Comparison of ENCODE assay signal across 14 cellular contexts in genomic region chr2:9136997-9137819, GRCh38.
DNase-seq lines count a peak whose midpoint lies in the region; ATAC-seq and TF ChIP-seq lines count a peak whose summit lies in the region.
"Had no signal": no experiment of that assay in that cellular context is flagged by ENCODE, and none has a peak within 500 bp of the region (broad histone marks: within the 10 kb centered on the region; RNA-seq: fewer than 3 reads in every experiment).

No MANE protein-coding gene starts in this region.

- DNase-seq in CD14-positive monocyte (ENCODE audit: low spot score) (no peak), NCI-H146 treated with DMSO at 0.1 percent for 48 hours (lab: John Stamatoyannopoulos, UW; ENCODE audit: unreplicated experiment) (peak; percentile 24), nephron progenitor cell (no peak), mammary epithelial cell (no peak), hippocampal formation (lab: John Stamatoyannopoulos, UW) (no peak), posterior vena cava (ENCODE audit: low spot score) (no peak)
- DNase-seq: NCI-H1048; NCI-H2227 treated with DMSO at 0.1 percent for 48 hours; stimulated activated naive CD4-positive, alpha-beta T cell had no signal

- H3K4me1 Mint-ChIP-seq in CD14-positive monocyte (peaks cover 12% of the 10 kb centered on the region), nephron progenitor cell (peaks cover 34% of the 10 kb centered on the region)
- H3K4me1 Mint-ChIP-seq in dendritic cell treated with granulocyte-macrophage colony-stimulating factor and Interleukin-4, amounts not matched to agents 40 ng/mL and 50 ng/mL, for 4 days (ENCODE audit: low read depth), result peaks cover 44% of the 10 kb centered on the region

- WGBS in mammary epithelial cell (ENCODE audit: low coverage, missing lambda C conversion rate), result 75% methylated on average over 14 of the region's 18 CpGs

- H3K79me2 ChIP-seq in mammary epithelial cell (ENCODE audit: insufficient read depth, low read length), result no peaks in the 10 kb centered on the region

- no TSS peak for BruUV-seq in mammary epithelial cell (replicated peaks; lab: Mats Ljungman, UMichigan)

- no peak for ATAC-seq in HG02763 (IDR thresholded peaks at IDR 0.05; ENCODE audit: unreplicated experiment)

- H3K27ac ChIP-seq in mammary epithelial cell (ENCODE audit: insufficient read depth, low read depth, low read length), result no peak overlapping the region
- H3K27ac ChIP-seq: vagina, VCaP had no signal

- H3K36me3 ChIP-seq in mammary epithelial cell (ENCODE audit: insufficient read depth, low read length), result no peaks in the 10 kb centered on the region
- H3K36me3 ChIP-seq: vagina had no signal

- dilution Hi-C loops in mammary epithelial cell (cut with HindIII; ENCODE audit: low sequenced_read_pairs), result no loop called here

- H3K36me3 Mint-ChIP-seq in CD14-positive monocyte (no peaks in the 10 kb centered on the region), nephron progenitor cell (ENCODE audit: low read depth) (peaks cover 6% of the 10 kb centered on the region)
- H3K36me3 Mint-ChIP-seq in dendritic cell treated with granulocyte-macrophage colony-stimulating factor and Interleukin-4, amounts not matched to agents 40 ng/mL and 50 ng/mL, for 4 days (ENCODE audit: low read depth), result peaks cover 6% of the 10 kb centered on the region

- CTCF ChIA-PET in mammary epithelial cell (lab: Charles Lee; ENCODE audit: low non-redundant PET), result no interaction called here

- no peak overlapping the region for H2AFZ ChIP-seq in mammary epithelial cell (ENCODE audit: low read depth, low read length)

- H3K4me1 ChIP-seq in mammary epithelial cell (ENCODE audit: insufficient read depth, low read length), result no peaks in the 10 kb centered on the region

- in situ Hi-C loops in mammary epithelial cell (cut with MboI; ENCODE audit: low sequenced_read_pairs in 2 of 2), result loop anchor here (10.0 kb wide), 1 partner anchor 262 kb away; no protein-coding TSS in a partner anchor

- H3K9me3 Mint-ChIP-seq in CD14-positive monocyte (peaks cover 9 to 19% (median 16%) of the 10 kb centered on the region in 7 donors), nephron progenitor cell (peaks cover 26% of the 10 kb centered on the region)
- peaks cover 13% of the 10 kb centered on the region for H3K9me3 Mint-ChIP-seq in dendritic cell treated with granulocyte-macrophage colony-stimulating factor and Interleukin-4, amounts not matched to agents 40 ng/mL and 50 ng/mL, for 4 days

- no peaks in the 10 kb centered on the region for H3K27me3 ChIP-seq in mammary epithelial cell (ENCODE audit: insufficient read depth, low read length)
- H3K27me3 ChIP-seq: vagina had no signal

- H3K27ac Mint-ChIP-seq in CD14-positive monocyte (peak overlapping the region; percentile 16 to 89 (median 82)), nephron progenitor cell (peak overlapping the region; percentile 42)
- H3K27ac Mint-ChIP-seq in dendritic cell treated with granulocyte-macrophage colony-stimulating factor and Interleukin-4, amounts not matched to agents 40 ng/mL and 50 ng/mL, for 4 days, result peak overlapping the region; percentile 78
- H3K27ac Mint-ChIP-seq: progenitor cell of endocrine pancreas had no signal

- TF ChIP-seq CTCF in CD14-positive monocyte (IDR thresholded peaks at IDR 0.05) (no peak), nephron progenitor cell (IDR thresholded peaks at IDR 0.05) (no peak), mammary epithelial cell (conservative IDR thresholded peaks at IDR 0.05 in 1 of 2, IDR thresholded peaks at IDR 0.05 in 1 of 2; ENCODE audit: extremely low read depth in 1 of 2, insufficient read depth in 1 of 2, low read depth in 1 of 2, low read length in 2 of 2) (no peak)

- intact Hi-C loops in CD14-positive monocyte (cut with micrococcal nuclease), result loop anchor here in 1 of 2 donors (5.0 kb wide), 1 partner anchor 285 kb away; the partner anchor contains the start of genes CPSF3 and ITGB1BP1
- intact Hi-C loops in dendritic cell treated with granulocyte-macrophage colony-stimulating factor and Interleukin-4, amounts not matched to agents 40 ng/mL and 50 ng/mL, for 4 days (cut with micrococcal nuclease), result loop anchor here (10.0 kb wide), 1 partner anchor 152 kb away; no protein-coding TSS in a partner anchor
- intact Hi-C loops in mammary epithelial cell (cut with micrococcal nuclease), result no loop called here
- intact Hi-C loops in posterior vena cava (cut with DNase I), result loop anchor here in 1 of 2 donors (10.0 kb wide), 1 partner anchor 262 kb away; no protein-coding TSS in a partner anchor

- no peak overlapping the region for H3K9ac ChIP-seq in mammary epithelial cell (ENCODE audit: insufficient read depth, low read length)

- H3K4me3 ChIP-seq in mammary epithelial cell (replicated peaks in 1 of 3; ENCODE audit: insufficient read depth in 1 of 3, low read depth in 2 of 3, low read length in 3 of 3), result no peak overlapping the region
- H3K4me3 ChIP-seq: vagina had no signal

- H3K4me3 Mint-ChIP-seq in CD14-positive monocyte (peak overlapping the region; percentile 88 to 99), nephron progenitor cell (no peak overlapping the region)
- peak overlapping the region; percentile 74 for H3K4me3 Mint-ChIP-seq in dendritic cell treated with granulocyte-macrophage colony-stimulating factor and Interleukin-4, amounts not matched to agents 40 ng/mL and 50 ng/mL, for 4 days

- no peaks in the 10 kb centered on the region for H3K9me3 ChIP-seq in mammary epithelial cell (replicated peaks; ENCODE audit: insufficient read depth, low read length)
- H3K9me3 ChIP-seq: vagina had no signal

- H3K4me2 ChIP-seq in mammary epithelial cell (ENCODE audit: insufficient read depth, low read depth, low read length), result no peak overlapping the region

- peaks cover 1 to 4% (median 4%) of the 10 kb centered on the region in 3 donors for H3K27me3 Mint-ChIP-seq in CD14-positive monocyte (ENCODE audit: low read depth in 3 of 3)
- H3K27me3 Mint-ChIP-seq in dendritic cell treated with granulocyte-macrophage colony-stimulating factor and Interleukin-4, amounts not matched to agents 40 ng/mL and 50 ng/mL, for 4 days, result peaks cover 14% of the 10 kb centered on the region
- peaks cover 19% of the 10 kb centered on the region for H3K27me3 Mint-ChIP-seq in nephron progenitor cell (ENCODE audit: low read depth, poor library complexity)

- H4K20me1 ChIP-seq in mammary epithelial cell (ENCODE audit: insufficient read depth, low read length), result no peaks in the 10 kb centered on the region
